35 cellular contexts compared by ENCODE assay signal in the genomic region with DNA sequence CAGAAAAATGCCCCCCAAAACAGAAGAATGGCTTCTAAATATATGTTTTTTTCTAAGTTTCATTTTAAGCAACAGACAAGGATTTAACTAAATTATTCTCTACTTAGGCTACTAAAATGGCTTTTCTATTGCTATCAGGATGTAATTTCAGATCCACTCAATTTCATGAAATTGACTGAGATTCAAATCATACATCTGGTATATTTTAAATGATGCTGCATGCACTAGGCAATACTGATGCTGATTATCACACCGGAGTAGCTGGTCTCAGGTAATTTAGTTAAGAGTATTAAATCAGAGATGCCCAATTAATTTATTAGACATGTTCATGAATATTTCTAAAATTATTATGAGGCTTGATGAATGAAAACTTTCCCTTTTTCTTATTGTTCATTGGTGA.
"Had no signal": no experiment of that assay in that cellular context is flagged by ENCODE, and none has a peak within 500 bp of the region (broad histone marks: within the 10 kb centered on the region; RNA-seq: fewer than 3 reads in every experiment).

No MANE protein-coding gene starts in this region.

- H3K27ac ChIP-seq: KMS-11 had no signal

- H3K4me3 ChIP-seq: MG63 had no signal

- H3K4me2 ChIP-seq: KMS-11 had no signal

- H3K9me3 ChIP-seq: MG63 had no signal

- H3K36me3 ChIP-seq: MG63 had no signal

- H3K9ac ChIP-seq: KMS-11 had no signal

- DNase-seq: Karpas-422, Kasumi-1, KG1, MG63, MM.1S, MV-4-11, NCI-H1048, NCI-H1092, NCI-H1092 treated with DMSO at 0.1 percent for 48 hours, NCI-H1105, NCI-H1105 treated with DMSO at 0.1 percent for 48 hours, NCI-H1417, NCI-H1417 treated with DMSO at 0.1 percent for 48 hours, NCI-H1436, NCI-H1436 treated with DMSO at 0.1 percent for 48 hours, NCI-H146, NCI-H1694, NCI-H1694 treated with DMSO at 0.1 percent for 48 hours, NCI-H187, NCI-H187 treated with DMSO at 0.1 percent for 48 hours, NCI-H1930, NCI-H2029, NCI-H2029 treated with DMSO at 0.1 percent for 48 hours, NCI-H2081, NCI-H2081 treated with DMSO at 0.1 percent for 48 hours, NCI-H2107, NCI-H2171, NCI-H2171 treated with DMSO at 0.1 percent for 48 hours, NCI-H2227 treated with DMSO at 0.1 percent for 48 hours, NCI-H226, NCI-H345, NCI-H446, NCI-H446 treated with DMSO at 0.1 percent for 48 hours, NCI-H510A had no signal
